ENCODE assay signal across 8 cellular contexts in genomic region chrX:132480581-132481203, GRCh38. TPM values are rescaled to one million over a fixed set of nuclear protein-coding genes. Genes with fewer than 3 reads are reported as not detected.
DNase-seq lines count a peak whose midpoint lies in the region; ATAC-seq and TF ChIP-seq lines count a peak whose summit lies in the region.

No MANE protein-coding gene starts in this region.

- H3K27ac ChIP-seq in prostate gland = peak overlapping the region; percentile 26 to 27

- no peaks in the 10 kb centered on the region for H3K27me3 ChIP-seq in prostate gland (replicated peaks; ENCODE audit: insufficient read depth)

- intact Hi-C loops in prostate gland (cut with DNase I) = no loop called here

- peak overlapping the region; percentile 78 for H3K4me3 Mint-ChIP-seq in activated T-cell treated with anti-CD3 and anti-CD28 coated beads, Interleukin-2, amount 50 U/mL, for 4 hours

- H3K27me3 Mint-ChIP-seq in activated T-cell treated with anti-CD3 and anti-CD28 coated beads, Interleukin-2, amount 50 U/mL, for 4 hours (ENCODE audit: low read depth) = no peaks in the 10 kb centered on the region

- no peaks in the 10 kb centered on the region for H3K4me1 ChIP-seq in prostate gland (replicated peaks)

- DNase-seq in AML-193 (lab: John Stamatoyannopoulos, UW) (peak; percentile 43 to 44), NCI-H510A (lab: John Stamatoyannopoulos, UW) (peak; percentile 58), fibroblast of mammary gland (ENCODE audit: low read depth) (peak; percentile 56), prostate gland (ENCODE audit: low spot score) (peak; percentile 36), NCI-H446 treated with DMSO at 0.1 percent for 48 hours (lab: John Stamatoyannopoulos, UW) (no peak)
- peak; percentile 16 for DNase-seq in activated T-cell treated with anti-CD3 and anti-CD28 coated beads, Interleukin-2, amount 50 U/mL, for 4 hours

- ATAC-seq in GM18861 (IDR thresholded peaks at IDR 0.05; ENCODE audit: unreplicated experiment) = peak; percentile 88
- ATAC-seq in HG03025 (IDR thresholded peaks at IDR 0.05; ENCODE audit: low FRiP score, unreplicated experiment) = peak; percentile 93
- peak; percentile 70 to 87 for ATAC-seq in activated T-cell treated with anti-CD3 and anti-CD28 coated beads, Interleukin-2, amount 50 U/mL, for 4 hours

- peaks cover 56% of the 10 kb centered on the region for H3K4me1 Mint-ChIP-seq in activated T-cell treated with anti-CD3 and anti-CD28 coated beads, Interleukin-2, amount 50 U/mL, for 4 hours (ENCODE audit: low read depth)

- H3K4me3 ChIP-seq in fibroblast of mammary gland (ENCODE audit: control insufficient read depth, low read depth, low read length) = no peak overlapping the region
- H3K4me3 ChIP-seq in prostate gland = peak overlapping the region in 1 of 2 donors; percentile 2

- no peak for TF ChIP-seq CTCF in fibroblast of mammary gland (conservative IDR thresholded peaks at IDR 0.05; ENCODE audit: control insufficient read depth, insufficient read depth, low read depth, low read length)
- no peak for TF ChIP-seq CTCF in prostate gland (IDR thresholded peaks at IDR 0.05)

- 7% methylated on average over 6 of the region's 6 CpGs for WGBS in prostate gland

- no peaks in the 10 kb centered on the region for H3K9me3 Mint-ChIP-seq in activated T-cell treated with anti-CD3 and anti-CD28 coated beads, Interleukin-2, amount 50 U/mL, for 4 hours

- H3K36me3 Mint-ChIP-seq in activated T-cell treated with anti-CD3 and anti-CD28 coated beads, Interleukin-2, amount 50 U/mL, for 4 hours (ENCODE audit: insufficient read depth) = no peaks in the 10 kb centered on the region

- H3K36me3 ChIP-seq in prostate gland = no peaks in the 10 kb centered on the region

- H3K9me3 ChIP-seq in prostate gland = no peaks in the 10 kb centered on the region

- TF ChIP-seq POLR2A in prostate gland (IDR thresholded peaks at IDR 0.05) = no peak

RNA-seq across cellular contexts. Expression of gene MBNL3, which starts 8.1 kb away (rescaled TPM):
- 10 to 100 TPM; 14.5 to 18.6 (median 17.0) TPM for total RNA-seq in activated T-cell treated with anti-CD3 and anti-CD28 coated beads, Interleukin-2, amount 50 U/mL, for 4 hours
- 100 to 1,000 TPM in 1 of 2 donors, 10 to 100 TPM in 1; 12.0 to 282 TPM for total RNA-seq in prostate gland
